Comparison of ENCODE assay signal across 7 cellular contexts in the genomic region with DNA sequence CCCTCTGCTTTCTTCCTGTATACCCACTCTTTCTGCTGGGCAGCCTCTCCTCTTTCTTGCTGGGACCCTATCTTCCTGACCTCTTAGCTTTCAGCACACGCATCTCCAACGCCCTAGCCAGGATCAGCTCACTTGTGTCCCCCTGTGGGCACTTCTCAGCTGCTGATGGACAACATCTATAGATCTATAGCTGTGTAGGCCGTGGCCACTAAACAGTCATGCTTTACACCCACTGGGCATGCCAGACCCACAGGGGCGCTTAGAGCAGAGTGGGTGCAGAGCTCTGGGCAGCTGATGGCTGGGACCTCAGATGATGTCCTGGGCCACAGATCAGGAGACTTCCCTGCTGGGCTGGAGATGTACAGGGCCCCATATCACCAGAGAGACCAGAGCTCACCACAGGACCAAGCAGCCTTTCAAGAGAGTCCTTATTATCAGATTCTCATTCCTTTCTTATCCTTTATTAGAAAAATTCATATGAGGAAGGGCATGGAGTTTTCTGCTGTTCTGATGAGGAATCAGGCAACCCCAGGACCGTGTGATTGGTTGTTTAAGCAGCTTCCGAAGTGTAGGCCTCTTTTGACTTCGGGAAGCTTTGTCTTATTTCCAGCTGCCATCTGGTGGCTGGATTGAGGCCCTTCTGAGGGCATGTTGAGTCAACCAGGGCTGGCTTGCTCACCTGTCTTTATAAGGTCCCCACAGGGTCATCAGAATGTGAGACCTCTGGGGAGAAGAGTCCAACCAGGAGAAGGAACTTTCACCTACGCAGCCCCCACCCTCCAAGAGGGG.
DNase-seq lines count a peak whose midpoint lies in the region; ATAC-seq and TF ChIP-seq lines count a peak whose summit lies in the region.

No MANE protein-coding gene starts in this region.

- peak; percentile 55 for DNase-seq in GM04504 (ENCODE audit: low read depth)
- DNase-seq in MG63: peak; percentile 44
- DNase-seq in T follicular helper cell (ENCODE audit: low read depth): peak; percentile 13
- peak; percentile 51 to 61 (median 58) for DNase-seq in body of pancreas
- DNase-seq in iPS-NIHi7 (ENCODE audit: extremely low spot score): peak; percentile 87
- peak; percentile 33 for DNase-seq in stimulated activated CD4-positive, alpha-beta T cell treated with anti-CD3 and anti-CD28 coated beads, Interleukin-12 subunit alpha, Interleukin-12 subunit beta, amount 100 ng/mL, for 4 hours

- intact Hi-C loops in body of pancreas (cut with DNase I): loop anchor here (5.0 kb wide), 1 partner anchor 123 kb away; no protein-coding TSS in a partner anchor

- 52 to 59% methylated on average over 6 to 8 of the region's 8 CpGs for WGBS in body of pancreas, 2 donors

- peak in 6 of 7 experiments; percentile 25 to 63 (median 56) for TF ChIP-seq CTCF in body of pancreas (IDR thresholded peaks at IDR 0.05)

- ATAC-seq in body of pancreas (peak; percentile 60), HG03097 (IDR thresholded peaks at IDR 0.05; ENCODE audit: low FRiP score, unreplicated experiment) (no peak)

- H3K9me3 ChIP-seq in MG63 (no peaks in the 10 kb centered on the region), body of pancreas (no peaks in the 10 kb centered on the region)

- no peak for TF ChIP-seq POLR2A in body of pancreas (IDR thresholded peaks at IDR 0.05)

- no peaks in the 10 kb centered on the region for H3K4me1 ChIP-seq in body of pancreas

- H3K27ac ChIP-seq in body of pancreas: no peak overlapping the region

- H3K4me3 ChIP-seq in MG63 (no peak overlapping the region), body of pancreas (no peak overlapping the region)

- H3K27me3 ChIP-seq in MG63 (no peaks in the 10 kb centered on the region), body of pancreas (no peaks in the 10 kb centered on the region)

- H3K36me3 ChIP-seq in MG63 (no peaks in the 10 kb centered on the region; the same call in 1 of the 2 replicates), body of pancreas (replicated peaks in 1 of 2; ENCODE audit: insufficient read depth in 1 of 2, low read depth in 2 of 2) (no peaks in the 10 kb centered on the region)

Comparison
In these comparisons a context has a peak if more than half of its experiments do, and no peak if none do; other contexts are left out.
1. DNase-seq: peak in every context shown above with its lines; median percentile 87 in iPS-NIHi7; 58 in body of pancreas; 55 in GM04504; 44 in MG63; 33 in stimulated activated CD4-positive, alpha-beta T cell treated with anti-CD3 and anti-CD28 coated beads, Interleukin-12 subunit alpha, Interleukin-12 subunit beta, amount 100 ng/mL, for 4 hours; 13 in T follicular helper cell.